28 cellular contexts compared by ENCODE assay signal in genomic region chr6:129789974-129790373, GRCh38.
"Had no signal": no experiment of that assay in that cellular context is flagged by ENCODE, and none has a peak within 500 bp of the region (broad histone marks: within the 10 kb centered on the region; RNA-seq: fewer than 3 reads in every experiment).

No MANE protein-coding gene starts in this region.

- H3K36me3 ChIP-seq: neutrophil, pancreas, prostate gland, spleen, suprapubic skin, tibial artery, transverse colon, upper lobe of right lung, uterus had no signal

- FAIRE-seq: pancreas had no signal

- DNase-seq: naive thymus-derived CD8-positive, alpha-beta T cell; nephron progenitor cell; nucleus accumbens; pancreas; right cardiac atrium; spleen; stimulated activated CD4-positive, alpha-beta T cell treated with anti-CD3 and anti-CD28 coated beads, Interleukin-12 subunit alpha, Interleukin-12 subunit beta, amount 100 ng/mL, for 4 hours; stimulated activated CD4-positive, alpha-beta T cell treated with anti-CD3 and anti-CD28 coated beads, Interleukin-1b, Interleukin-23, amount 100 ng/mL, for 48 hours; stimulated activated CD4-positive, alpha-beta T cell treated with anti-CD3 and anti-CD28 coated beads, Interleukin-4, amount 100 ng/mL, for 1 hour; stimulated activated CD4-positive, alpha-beta T cell treated with anti-CD3 and anti-CD28 coated beads, Interleukin-4, amount 100 ng/mL, for 4 hours; stimulated activated CD8-positive, alpha-beta memory T cell treated with anti-CD3 and anti-CD28 coated beads, Interleukin-4, amount 100 ng/mL, for 48 hours; stimulated activated naive CD4-positive, alpha-beta T cell; stimulated activated naive CD8-positive, alpha-beta T cell treated with anti-CD3 and anti-CD28 coated beads, Interleukin-15, amount 100 ng/mL, for 72 hours; stimulated activated naive CD8-positive, alpha-beta T cell treated with anti-CD3 and anti-CD28 coated beads, Interleukin-15, Interleukin-2, amounts not matched to agents 100 U/mL and 50 U/mL, for 24 hours; substantia nigra; testis; tibial artery; transverse colon; upper lobe of right lung; uterus had no signal

- H3K4me1 ChIP-seq: pancreas, prostate gland, spleen, suprapubic skin, testis, tibial artery, transverse colon, upper lobe of right lung, uterus had no signal

- ATAC-seq: naive thymus-derived CD8-positive, alpha-beta T cell; natural killer cell treated with Interleukin-12 subunit alpha and Interleukin-12 subunit beta and Interleukin-15 and Interleukin-18, amount 100 ng/mL, for 72 hours; pancreas; right cardiac atrium; sciatic nerve; stimulated activated memory B cell treated with anti-CD40 and anti-IgM and Interleukin-4, amounts not matched to agents 10 μg/mL and 1 μg/mL and 100 μg/mL, for 72 hours; stimulated activated naive CD8-positive, alpha-beta T cell treated with anti-CD3 and anti-CD28 coated beads, Interleukin-15, amount 100 ng/mL, for 72 hours; stimulated activated naive CD8-positive, alpha-beta T cell treated with anti-CD3 and anti-CD28 coated beads, Interleukin-15, Interleukin-2, amounts not matched to agents 100 U/mL and 50 U/mL, for 24 hours; upper lobe of right lung had no signal

- H3K9me3 ChIP-seq: neutrophil, pancreas, prostate gland, spleen, suprapubic skin, testis, tibial artery, transverse colon, upper lobe of right lung, uterus had no signal

- H3K27ac ChIP-seq: neutrophil, pancreas, prostate gland, skin epidermis, spleen, suprapubic skin, testis, tibial artery, transverse colon, upper lobe of right lung, uterus had no signal

- H3K4me3 ChIP-seq: pancreas, prostate gland, skin epidermis, smooth muscle cell, spleen, suprapubic skin, testis, tibial artery, transverse colon, upper lobe of right lung, uterus had no signal

- H3K27me3 ChIP-seq: neutrophil, spleen, testis, tibial artery, transverse colon, upper lobe of right lung, uterus had no signal

- H3K4me2 ChIP-seq: smooth muscle cell had no signal
